1 cellular context compared by ENCODE assay signal in genomic region chr19:20769225-20769736, GRCh38. TPM values are rescaled to one million over a fixed set of nuclear protein-coding genes. Genes with fewer than 3 reads are reported as not detected.
"Had no signal": no experiment of that assay in that cellular context is flagged by ENCODE, and none has a peak within 500 bp of the region (broad histone marks: within the 10 kb centered on the region; RNA-seq: fewer than 3 reads in every experiment).

No MANE protein-coding gene starts in this region.

RNA-seq across cellular contexts. Expression of gene ZNF66, which starts 6.8 kb away (rescaled TPM):
- total RNA-seq: HT1080 had no signal
